Comparison of ENCODE assay signal across 8 cellular contexts in the genomic region with DNA sequence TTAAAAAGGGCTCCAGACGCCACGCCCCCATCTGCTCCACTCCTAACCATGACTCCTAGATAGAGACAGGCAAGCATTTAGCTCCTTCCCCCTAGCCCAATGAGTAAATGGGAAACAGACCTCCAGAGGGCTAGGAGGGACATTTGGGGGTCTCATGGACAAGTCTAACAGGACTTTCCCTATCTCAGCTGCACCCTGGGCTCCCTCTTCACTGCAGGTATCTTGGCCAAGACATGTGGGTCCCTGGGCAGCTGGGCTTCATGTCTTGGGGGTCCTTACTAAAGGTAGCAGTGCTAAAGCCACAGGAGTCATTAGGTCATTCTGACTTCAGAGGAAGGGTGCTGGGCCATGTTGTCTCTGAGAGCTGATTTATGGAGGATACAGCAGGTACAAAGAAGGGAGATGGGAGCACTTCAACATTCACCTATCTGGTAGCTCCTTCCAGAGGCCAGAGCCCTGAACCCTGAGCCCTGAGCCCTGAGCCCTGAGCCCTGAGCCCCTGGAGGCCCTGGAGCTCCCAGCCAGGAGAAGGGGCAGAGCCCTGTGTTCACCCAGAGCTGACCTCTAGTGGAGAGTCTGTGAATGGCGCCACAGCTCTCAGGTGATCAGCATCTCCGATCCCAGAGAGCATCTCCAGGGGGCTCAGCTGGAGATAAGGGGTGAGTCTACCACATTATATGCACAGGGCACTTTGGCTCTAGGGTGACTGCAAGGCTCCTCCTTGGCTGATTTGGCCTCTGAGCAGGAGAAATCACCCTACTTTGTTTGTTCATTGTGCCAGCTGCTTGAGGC. TPM values are rescaled to one million over a fixed set of nuclear protein-coding genes. Genes with fewer than 3 reads are reported as not detected.
DNase-seq lines count a peak whose midpoint lies in the region; ATAC-seq, FAIRE-seq and TF ChIP-seq lines count a peak whose summit lies in the region.

No MANE protein-coding gene starts in this region.

- no peaks in the 10 kb centered on the region for H4K20me1 ChIP-seq in SU-DHL-6 (ENCODE audit: low read depth, low read length)

- H3K36me3 ChIP-seq in SU-DHL-6 (ENCODE audit: low read length), result no peaks in the 10 kb centered on the region

- H2AFZ ChIP-seq in SU-DHL-6 (ENCODE audit: low read depth, low read length, severe bottlenecking), result no peak overlapping the region

- no peak overlapping the region for H3K27ac ChIP-seq in SU-DHL-6 (ENCODE audit: low read depth, low read length)

- H3K4me3 ChIP-seq in SU-DHL-6 (ENCODE audit: insufficient read depth, low read length, poor library complexity, severe bottlenecking), result no peak overlapping the region

- peak; percentile 53 for TF ChIP-seq CTCF in SU-DHL-6 (IDR thresholded peaks at IDR 0.05; ENCODE audit: insufficient read depth, low read length, poor library complexity, severe bottlenecking)

- H3K9me3 ChIP-seq in SU-DHL-6 (ENCODE audit: insufficient read depth, low read length), result no peaks in the 10 kb centered on the region

- H3F3A ChIP-seq in SU-DHL-6 (ENCODE audit: insufficient read depth), result no peaks in the 10 kb centered on the region

- DNase-seq in Daoy (ENCODE audit: low read depth), result peak; percentile 57
- DNase-seq in GM19239 (ENCODE audit: insufficient read length, low spot score), result peak; percentile 38
- DNase-seq in fibroblast of peridontal ligament (ENCODE audit: extremely low read depth), result peak; percentile 46
- no peak for DNase-seq in sciatic nerve (ENCODE audit: low spot score)
- DNase-seq in hippocampal formation (lab: John Stamatoyannopoulos, UW), result no peak
- DNase-seq in posterior vena cava (ENCODE audit: low spot score), result no peak

- no peaks in the 10 kb centered on the region for H3K27me3 ChIP-seq in SU-DHL-6 (ENCODE audit: low read length)

- no peak overlapping the region for H3K4me2 ChIP-seq in SU-DHL-6 (ENCODE audit: low read depth, low read length, poor library complexity, severe bottlenecking)

- intact Hi-C loops in sciatic nerve (cut with DNase I), result no loop called here
- intact Hi-C loops in posterior vena cava (cut with DNase I), result no loop called here

- no peak overlapping the region for H3K9ac ChIP-seq in SU-DHL-6 (ENCODE audit: low read length)

- FAIRE-seq in GM19239 (lab: Jason Lieb, UNC), result no peak

- no peaks in the 10 kb centered on the region for H3K9me2 ChIP-seq in SU-DHL-6 (replicated peaks; ENCODE audit: insufficient read depth, low read length)

- peak; percentile 57 for ATAC-seq in HG03460 (IDR thresholded peaks at IDR 0.05; ENCODE audit: unreplicated experiment)
- peak; percentile 36 for ATAC-seq in sciatic nerve

- no peaks in the 10 kb centered on the region for H3K79me2 ChIP-seq in SU-DHL-6 (ENCODE audit: insufficient read depth, low read length)

RNA-seq across cellular contexts. Expression of gene EPHB1, which starts 40.1 kb away (rescaled TPM):
- 2.5 and 4.2 TPM in 2 replicates for total RNA-seq in Daoy (2014; rRNA removed; shearing (Covaris generic))
- total RNA-seq in sciatic nerve (6.6 TPM), posterior vena cava (1 to 10 TPM; 3.7 TPM)

Comparison
In these comparisons a context has a peak if more than half of its experiments do, and no peak if none do; other contexts are left out.
1. DNase-seq: peak in Daoy (single experiment), GM19239 (single experiment) and fibroblast of peridontal ligament (single experiment); none in sciatic nerve (single experiment), hippocampal formation (0 of 2) and posterior vena cava (single experiment).